8 cellular contexts compared by ENCODE assay signal in the genomic region with DNA sequence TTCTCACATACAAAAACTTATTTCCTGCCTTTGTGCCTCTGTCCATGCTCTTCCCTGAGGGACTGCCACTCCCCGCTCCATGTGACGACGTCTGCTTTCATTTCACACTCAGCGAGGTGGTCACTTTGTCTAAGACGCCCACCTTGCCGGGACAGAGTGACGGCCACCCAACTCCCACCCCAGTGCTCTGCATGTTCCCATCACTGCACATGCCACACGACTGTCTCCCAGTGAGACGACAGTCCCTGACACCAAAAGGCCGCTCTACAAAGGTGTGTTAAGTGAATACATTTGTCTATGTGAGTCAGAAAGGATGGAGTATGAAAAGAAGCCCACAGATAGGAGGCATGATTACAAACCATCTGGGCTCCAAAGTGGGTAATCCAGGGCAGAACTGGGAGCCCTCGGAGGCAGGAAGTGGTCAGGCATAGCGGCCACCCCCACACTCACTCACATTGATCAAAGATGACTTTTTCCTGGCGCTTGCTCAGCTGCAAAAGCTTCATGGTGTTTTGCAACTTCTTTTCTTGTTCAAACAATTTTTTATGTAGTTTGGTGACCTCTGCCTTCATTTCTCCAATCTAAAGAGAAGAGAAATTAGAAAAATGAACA.
A peak's percentile ranks its signal among the peaks of the same experiment; 100 is the strongest.
DNase-seq lines count a peak whose midpoint lies in the region; ATAC-seq and TF ChIP-seq lines count a peak whose summit lies in the region.

No MANE protein-coding gene starts in this region.

- intact Hi-C loops in MCF 10A (cut with micrococcal nuclease) = no loop called here
- intact Hi-C loops in breast epithelium (cut with DNase I; ENCODE audit: low total_unique reads) = no loop called here

- H3K9me3 ChIP-seq in breast epithelium = no peaks in the 10 kb centered on the region
- H3K9me3 ChIP-seq in hepatocyte (ENCODE audit: low read depth) = no peaks in the 10 kb centered on the region
- H3K9me3 ChIP-seq in subcutaneous abdominal adipose tissue (ENCODE audit: control insufficient read depth in 5 of 5, low read length in 5 of 5) = no peaks in the 10 kb centered on the region

- POLR2A ChIA-PET in MCF 10A (lab: Yijun Ruan, JAX) = interaction anchor here (0.6 kb wide), 1 partner anchor 13 kb away, joined by 4 read pairs; no protein-coding TSS in a partner anchor

- H4K20me1 ChIP-seq in hepatocyte (ENCODE audit: insufficient read depth, poor library complexity, severe bottlenecking) = no peaks in the 10 kb centered on the region

- H3K4me1 ChIP-seq in breast epithelium (no peaks in the 10 kb centered on the region), hepatocyte (ENCODE audit: insufficient read depth) (no peaks in the 10 kb centered on the region), subcutaneous abdominal adipose tissue (ENCODE audit: control insufficient read depth in 5 of 5, insufficient read depth in 5 of 5, low read length in 5 of 5) (peaks cover 0 to 55% (median 41%) of the 10 kb centered on the region in 5 donors)

- H3K27me3 ChIP-seq in breast epithelium (no peaks in the 10 kb centered on the region), hepatocyte (no peaks in the 10 kb centered on the region), subcutaneous abdominal adipose tissue (ENCODE audit: control insufficient read depth in 5 of 5, insufficient read depth in 4 of 5, low read length in 5 of 5) (no peaks in the 10 kb centered on the region)

- no peak overlapping the region for H3K4me3 ChIP-seq in breast epithelium
- no peak overlapping the region for H3K4me3 ChIP-seq in hepatocyte
- no peak overlapping the region for H3K4me3 ChIP-seq in subcutaneous abdominal adipose tissue (ENCODE audit: low read depth in 1 of 5, low read length in 5 of 5)

- H2AFZ ChIP-seq in hepatocyte = no peak overlapping the region

- no peaks in the 10 kb centered on the region for H3K36me3 ChIP-seq in breast epithelium
- no peaks in the 10 kb centered on the region for H3K36me3 ChIP-seq in hepatocyte (replicated peaks; ENCODE audit: insufficient read depth, low read depth)
- peaks cover 9 to 78% (median 61%) of the 10 kb centered on the region in 5 donors for H3K36me3 ChIP-seq in subcutaneous abdominal adipose tissue (ENCODE audit: control insufficient read depth in 5 of 5, insufficient read depth in 5 of 5, low read length in 5 of 5)

- H3K36me3 Mint-ChIP-seq in MCF 10A (ENCODE audit: insufficient read depth, unreplicated experiment) = peaks cover 52% of the 10 kb centered on the region

- no TSS peak for BruUV-seq in MCF 10A (replicated peaks; lab: Mats Ljungman, UMichigan)

- no peak for TF ChIP-seq POLR2A in breast epithelium (IDR thresholded peaks at IDR 0.05)

- no peaks in the 10 kb centered on the region for H3K79me2 ChIP-seq in hepatocyte

- TF ChIP-seq CTCF in MCF 10A (IDR thresholded peaks at IDR 0.05; ENCODE audit: unreplicated experiment) (no peak), breast epithelium (IDR thresholded peaks at IDR 0.05) (no peak), hepatocyte (IDR thresholded peaks at IDR 0.05; ENCODE audit: poor library complexity) (no peak)

- no peak overlapping the region for H3K4me2 ChIP-seq in hepatocyte

- H3K4me1 Mint-ChIP-seq in MCF 10A (ENCODE audit: insufficient read depth, unreplicated experiment) = peaks cover 27% of the 10 kb centered on the region

- DNase-seq in MCF 10A (ENCODE audit: unreplicated experiment) (peak; percentile 93), breast epithelium (ENCODE audit: low spot score in 2 of 2) (no peak), hepatocyte (ENCODE audit: low spot score) (no peak), NCI-H82 treated with DMSO at 0.1 percent for 48 hours (lab: John Stamatoyannopoulos, UW; ENCODE audit: unreplicated experiment) (no peak), NCI-H82 (lab: John Stamatoyannopoulos, UW) (no peak)
- DNase-seq in activated CD8-positive, alpha-beta memory T cell treated with anti-CD3 and anti-CD28 coated beads, Interleukin-2, amount 50 U/mL, for 4 hours = peak; percentile 29

- no peaks in the 10 kb centered on the region for H3K9me2 ChIP-seq in hepatocyte (replicated peaks; ENCODE audit: insufficient read depth)

- H3K9me3 Mint-ChIP-seq in MCF 10A (ENCODE audit: unreplicated experiment) = no peaks in the 10 kb centered on the region

- no peaks in the 10 kb centered on the region for H3K27me3 Mint-ChIP-seq in MCF 10A (ENCODE audit: insufficient read depth, unreplicated experiment)

- H3K27ac Mint-ChIP-seq in MCF 10A (ENCODE audit: low read depth, unreplicated experiment) = peak overlapping the region; percentile 71

- WGBS in hepatocyte (ENCODE audit: low lambda C conversion rate, missing lambda C conversion rate) = 86% methylated on average over 13 of the region's 13 CpGs

- H3K9ac ChIP-seq in subcutaneous abdominal adipose tissue (ENCODE audit: low read length in 5 of 5) = no peak overlapping the region

- no peak for ATAC-seq in HG02870 (IDR thresholded peaks at IDR 0.05; ENCODE audit: unreplicated experiment)

- no peak overlapping the region for H3K27ac ChIP-seq in breast epithelium
- peak overlapping the region; percentile 20 for H3K27ac ChIP-seq in hepatocyte
- H3K27ac ChIP-seq in subcutaneous abdominal adipose tissue (ENCODE audit: low read depth, low read length) = peak overlapping the region; percentile 78

- peak overlapping the region; percentile 30 for H3K4me3 Mint-ChIP-seq in MCF 10A (ENCODE audit: unreplicated experiment)

- CTCF ChIA-PET in MCF 10A (lab: Yijun Ruan, JAX) = interaction anchor here (0.6 to 1.2 kb wide), 2 partner anchors 67 to 137 kb away, joined by 3 to 4 read pairs; no protein-coding TSS in a partner anchor

Comparison
In these comparisons a context has a peak if more than half of its experiments do, and no peak if none do; other contexts are left out.
1. DNase-seq: peak in MCF 10A (single experiment) and activated CD8-positive, alpha-beta memory T cell treated with anti-CD3 and anti-CD28 coated beads, Interleukin-2, amount 50 U/mL, for 4 hours (single experiment); none in breast epithelium (0 of 2), hepatocyte (single experiment), NCI-H82 treated with DMSO at 0.1 percent for 48 hours (single experiment) and NCI-H82 (single experiment).
2. H3K27ac ChIP-seq: peak in hepatocyte (single experiment) and subcutaneous abdominal adipose tissue (single experiment); none in breast epithelium (0 of 2).